8 cellular contexts compared by ENCODE assay signal in genomic region chr9:37800631-37801286, GRCh38. TPM values are rescaled to one million over a fixed set of nuclear protein-coding genes. Genes with fewer than 3 reads are reported as not detected.
DNase-seq lines count a peak whose midpoint lies in the region; ATAC-seq, FAIRE-seq and TF ChIP-seq lines count a peak whose summit lies in the region.

Gene DCAF10 (plus strand): TSS chr9:37800797. CDS start chr9:37800867, 70 bp downstream.

- H3K9me3 Mint-ChIP-seq in T-helper 1 cell treated with Interleukin-12 subunit alpha and Interleukin-12 subunit beta and Interleukin-4 antibody, amounts not matched to agents 30 μg/mL and 1 μg/mL, for 36 hours = no peaks in the 10 kb centered on the region

- peak within 1 kb of the TSS; percentile 89 for H3K4me3 Mint-ChIP-seq in T-helper 1 cell treated with Interleukin-12 subunit alpha and Interleukin-12 subunit beta and Interleukin-4 antibody, amounts not matched to agents 30 μg/mL and 1 μg/mL, for 36 hours

- ATAC-seq in left ventricle myocardium superior = peak; percentile 97

- intact Hi-C loops in left ventricle myocardium superior (cut with micrococcal nuclease) = no loop called here

- H3K36me3 Mint-ChIP-seq in T-helper 1 cell treated with Interleukin-12 subunit alpha and Interleukin-12 subunit beta and Interleukin-4 antibody, amounts not matched to agents 30 μg/mL and 1 μg/mL, for 36 hours (ENCODE audit: low read depth) = peaks cover 6% of the 10 kb centered on the region

- DNase-seq in GM12864 (ENCODE audit: low read depth) = no peak
- DNase-seq in HFF-Myc (ENCODE audit: extremely low read depth, low read depth) = no peak
- peak; percentile 84 for DNase-seq in NAMALWA (ENCODE audit: low spot score)
- DNase-seq in amygdala (lab: John Stamatoyannopoulos, UW) = peak in 55 of 56 donors; percentile 8 to 90 (median 75)
- peak; percentile 91 for DNase-seq in left ventricle myocardium superior
- DNase-seq in pulmonary artery endothelial cell (ENCODE audit: low read depth, low spot score) = peak; percentile 36
- peak; percentile 87 for DNase-seq in urothelium cell line (ENCODE audit: low spot score)

- H3K4me1 Mint-ChIP-seq in T-helper 1 cell treated with Interleukin-12 subunit alpha and Interleukin-12 subunit beta and Interleukin-4 antibody, amounts not matched to agents 30 μg/mL and 1 μg/mL, for 36 hours (ENCODE audit: low read depth) = peaks cover 30% of the 10 kb centered on the region

- peak within 1 kb of the TSS; percentile 80 for H3K27ac Mint-ChIP-seq in T-helper 1 cell treated with Interleukin-12 subunit alpha and Interleukin-12 subunit beta and Interleukin-4 antibody, amounts not matched to agents 30 μg/mL and 1 μg/mL, for 36 hours

- no peak for TF ChIP-seq CTCF in GM12864 (IDR thresholded peaks at IDR 0.05; ENCODE audit: low read depth, low read length, missing control alignments)
- TF ChIP-seq CTCF in HFF-Myc (IDR thresholded peaks at IDR 0.05; ENCODE audit: low read depth, low read length, missing control alignments) = no peak

- peaks cover 11% of the 10 kb centered on the region for H3K27me3 Mint-ChIP-seq in T-helper 1 cell treated with Interleukin-12 subunit alpha and Interleukin-12 subunit beta and Interleukin-4 antibody, amounts not matched to agents 30 μg/mL and 1 μg/mL, for 36 hours (ENCODE audit: low read depth)

- peak; percentile 91 for FAIRE-seq in urothelium cell line (lab: Jason Lieb, UNC)

- H3K4me3 ChIP-seq in GM12864 (ENCODE audit: low read depth, low read length) (peak within 1 kb of the TSS; percentile 64), HFF-Myc (replicated peaks; ENCODE audit: low read depth, low read length) (peak within 1 kb of the TSS; percentile 82)

RNA-seq across cellular contexts. Expression of gene DCAF10, which starts in this region (rescaled TPM):
- 20.5 TPM for total RNA-seq in left ventricle myocardium superior
- total RNA-seq in pulmonary artery endothelial cell = 21.0 and 32.8 TPM in 2 replicates

Comparison
In these comparisons a context has a peak if more than half of its experiments do, and no peak if none do; other contexts are left out.
1. DNase-seq: peak in NAMALWA (single experiment), amygdala (55 of 56), left ventricle myocardium superior (single experiment), pulmonary artery endothelial cell (single experiment) and urothelium cell line (single experiment); none in GM12864 (single experiment) and HFF-Myc (single experiment).